ENCODE assay signal across 31 cellular contexts in the genomic region with DNA sequence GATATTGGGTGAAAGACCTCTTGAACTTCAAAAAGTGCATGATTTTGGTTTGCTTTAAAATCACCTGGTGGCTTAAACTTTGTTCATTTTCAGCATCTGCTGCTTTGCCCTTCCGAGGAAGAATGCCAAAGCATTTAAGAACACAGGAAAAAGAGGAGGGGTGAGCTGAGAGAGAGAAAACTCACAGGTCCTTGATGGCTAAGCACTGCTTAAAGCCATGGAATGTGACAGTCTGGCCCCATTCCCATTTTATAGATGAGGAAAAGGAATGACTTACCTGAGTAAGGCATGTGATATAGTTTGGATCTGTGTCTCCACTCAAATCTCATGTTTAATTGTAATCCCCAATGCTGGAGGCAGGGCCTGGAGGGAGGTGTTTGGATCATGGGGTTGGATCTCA. TPM values are rescaled to one million over a fixed set of nuclear protein-coding genes. Genes with fewer than 3 reads are reported as not detected.
"Had no signal": no experiment of that assay in that cellular context is flagged by ENCODE, and none has a peak within 500 bp of the region (broad histone marks: within the 10 kb centered on the region; RNA-seq: fewer than 3 reads in every experiment).

No MANE protein-coding gene starts in this region.

- H3K9me3 ChIP-seq: adrenal gland, colonic mucosa, esophagus squamous epithelium had no signal

- H3K27ac ChIP-seq: adrenal gland, body of pancreas, colonic mucosa, epithelial cell of prostate, esophagus squamous epithelium, gastroesophageal sphincter had no signal

- ATAC-seq: activated CD4-positive, alpha-beta T cell treated with anti-CD3 and anti-CD28 coated beads for 36 hours; activated CD8-positive, alpha-beta memory T cell treated with anti-CD3 and anti-CD28 coated beads, Interleukin-2, amount 10 ng/mL, durations not matched to agents 7 days and 5 days; activated CD8-positive, alpha-beta T cell treated with anti-CD3 and anti-CD28 coated beads, Interleukin-2, amount 10 ng/mL, durations not matched to agents 7 days and 5 days; activated naive CD8-positive, alpha-beta T cell treated with anti-CD3 and anti-CD28 coated beads, Interleukin-2, amount 50 U/mL, for 24 hours; body of pancreas; gastroesophageal sphincter; T-helper 17 cell had no signal

- DNase-seq: activated CD4-positive, alpha-beta memory T cell treated with anti-CD3 and anti-CD28 coated beads for 36 hours; activated CD4-positive, alpha-beta T cell treated with anti-CD3 and anti-CD28 coated beads for 36 hours; activated CD4-positive, alpha-beta T cell treated with anti-CD3 and anti-CD28 coated beads, Interleukin-2, amount 10 ng/mL, durations not matched to agents 24 days and 14 days; activated CD4-positive, CD25-positive, alpha-beta regulatory T cell; activated CD4-positive, CD25-positive, alpha-beta regulatory T cell treated with anti-CD3 and anti-CD28 coated beads, Interleukin-2, amount 50 U/mL, for 72 hours; activated CD8-positive, alpha-beta memory T cell treated with anti-CD3 and anti-CD28 coated beads, Interleukin-2, amount 10 ng/mL, durations not matched to agents 7 days and 5 days; activated CD8-positive, alpha-beta memory T cell treated with anti-CD3 and anti-CD28 coated beads, Interleukin-2, amount 50 U/mL, for 4 hours; activated CD8-positive, alpha-beta T cell treated with anti-CD3 and anti-CD28 coated beads, Interleukin-2, amount 10 ng/mL, durations not matched to agents 7 days and 5 days; activated effector memory CD4-positive, alpha-beta T cell treated with anti-CD3 and anti-CD28 coated beads, Interleukin-2, amount 50 U/mL, for 16 hours; activated naive CD4-positive, alpha-beta T cell treated with anti-CD3 and anti-CD28 coated beads for 36 hours; activated naive CD8-positive, alpha-beta T cell treated with anti-CD3 and anti-CD28 coated beads for 36 hours; activated naive CD8-positive, alpha-beta T cell treated with anti-CD3 and anti-CD28 coated beads, Interleukin-2, amount 50 U/mL, for 24 hours; activated T-cell treated with anti-CD3 and anti-CD28 coated beads, Interleukin-2, amount 50 U/mL, for 1 hour; activated T-cell treated with anti-CD3 and anti-CD28 coated beads, Interleukin-2, amount 50 U/mL, for 48 hours; adrenal gland; amygdala; aorta; body of pancreas; caudate nucleus; cerebellar nuclear complex; colonic mucosa; effector CD8-positive, alpha-beta T cell; esophagus squamous epithelium; foreskin melanocyte; T-helper 1 cell; T-helper 17 cell; T1000 had no signal

- H3K27me3 ChIP-seq: adrenal gland, body of pancreas, colonic mucosa, esophagus squamous epithelium, gastroesophageal sphincter had no signal

- H3K4me3 ChIP-seq: adrenal gland, body of pancreas, colonic mucosa, esophagus squamous epithelium, gastroesophageal sphincter had no signal

- H3K4me1 ChIP-seq: adrenal gland, body of pancreas, colonic mucosa, gastroesophageal sphincter had no signal

- H3K36me3 ChIP-seq: adrenal gland, colonic mucosa had no signal

RNA-seq across cellular contexts. Expression of a gene that starts 58.1 kb away (rescaled TPM):
- total RNA-seq: activated CD4-positive, alpha-beta T cell treated with anti-CD3 and anti-CD28 coated beads, Interleukin-2, amount 10 ng/mL, durations not matched to agents 24 days and 14 days; activated CD8-positive, alpha-beta memory T cell treated with anti-CD3 and anti-CD28 coated beads for 36 hours; activated CD8-positive, alpha-beta memory T cell treated with anti-CD3 and anti-CD28 coated beads, Interleukin-2, amount 10 ng/mL, durations not matched to agents 7 days and 5 days; activated CD8-positive, alpha-beta T cell treated with anti-CD3 and anti-CD28 coated beads, Interleukin-2, amount 10 ng/mL, durations not matched to agents 7 days and 5 days; activated naive CD8-positive, alpha-beta T cell treated with anti-CD3 and anti-CD28 coated beads for 36 hours; activated T-helper 1 cell treated with anti-CD3 and anti-CD28 coated beads, Interleukin-12 subunit alpha, Interleukin-12 subunit beta, Interleukin-2, Interleukin-4 antibody, amounts not matched to agents 30 ng/mL and 10 ng/mL and 1 ng/mL, durations not matched to agents 14 hours and 24 hours and 36 hours; T-helper 17 cell had no signal
